ENCODE assay signal across 9 cellular contexts in the genomic region with DNA sequence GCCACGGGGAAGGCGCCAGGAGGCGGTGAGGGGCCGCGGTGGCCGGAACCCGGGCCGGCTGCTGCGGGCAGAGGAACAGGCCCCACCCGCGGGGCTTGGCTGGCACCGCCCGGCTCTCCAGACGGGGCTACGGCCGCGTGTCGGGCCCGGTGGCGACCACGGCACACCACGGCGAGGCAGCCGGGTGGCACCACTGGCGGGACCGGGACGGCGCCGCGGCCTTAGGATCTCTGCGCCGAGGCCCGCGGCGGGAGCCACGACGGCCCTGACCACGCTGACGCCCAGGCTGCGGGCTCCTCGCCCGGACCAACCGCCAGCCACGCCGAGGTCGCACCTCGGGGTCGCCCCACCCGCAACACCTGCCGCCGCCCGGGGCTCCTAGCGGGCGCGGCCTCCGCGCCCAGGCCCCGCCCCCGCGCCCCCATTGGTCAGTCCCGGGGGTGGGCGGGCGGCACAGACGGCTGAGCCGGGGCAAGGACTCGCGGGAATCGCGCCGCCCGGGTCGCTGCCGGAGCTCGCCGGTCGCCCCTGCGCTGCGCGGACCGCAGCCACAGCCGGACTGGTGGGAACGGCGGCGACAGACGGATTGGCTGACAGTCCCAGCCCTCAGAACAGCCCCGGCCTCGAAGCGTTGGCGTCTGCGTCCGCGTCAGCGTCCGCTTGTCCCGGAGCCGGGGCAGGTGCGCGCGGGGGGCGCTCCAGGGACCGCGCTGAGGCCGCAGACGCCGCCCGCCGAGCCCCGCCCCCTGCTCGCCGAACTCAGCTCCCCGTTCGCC. TPM values are rescaled to one million over a fixed set of nuclear protein-coding genes. Genes with fewer than 3 reads are reported as not detected.
A peak's percentile ranks its signal among the peaks of the same experiment; 100 is the strongest.
DNase-seq lines count a peak whose midpoint lies in the region; ATAC-seq, FAIRE-seq and TF ChIP-seq lines count a peak whose summit lies in the region.
"Had no signal": no experiment of that assay in that cellular context is flagged by ENCODE, and none has a peak within 500 bp of the region (broad histone marks: within the 10 kb centered on the region; RNA-seq: fewer than 3 reads in every experiment).

A gene with protein sequence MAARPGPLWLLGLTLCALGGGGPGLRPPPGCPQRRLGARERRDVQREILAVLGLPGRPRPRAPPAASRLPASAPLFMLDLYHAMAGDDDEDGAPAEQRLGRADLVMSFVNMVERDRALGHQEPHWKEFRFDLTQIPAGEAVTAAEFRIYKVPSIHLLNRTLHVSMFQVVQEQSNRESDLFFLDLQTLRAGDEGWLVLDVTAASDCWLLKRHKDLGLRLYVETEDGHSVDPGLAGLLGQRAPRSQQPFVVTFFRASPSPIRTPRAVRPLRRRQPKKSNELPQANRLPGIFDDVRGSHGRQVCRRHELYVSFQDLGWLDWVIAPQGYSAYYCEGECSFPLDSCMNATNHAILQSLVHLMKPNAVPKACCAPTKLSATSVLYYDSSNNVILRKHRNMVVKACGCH (plus strand): TSS at position 491 of the 776 bp plus-strand sequence. CDS start 356 bp downstream, outside the sequence.

- no peaks in the 10 kb centered on the region for H3K9me3 ChIP-seq in H9 (ENCODE audit: control insufficient read depth, low read depth, low read length)
- H3K9me3 ChIP-seq in mammary epithelial cell (replicated peaks; ENCODE audit: insufficient read depth, low read length): no peaks in the 10 kb centered on the region
- H3K9me3 ChIP-seq in HepG2 (ENCODE audit: low read length): no peaks in the 10 kb centered on the region

- peaks cover 12% of the 10 kb centered on the region for H3K23me2 ChIP-seq in H9 (ENCODE audit: insufficient read length, low read depth, low read length, poor library complexity, severe bottlenecking)

- H3K27me3 Mint-ChIP-seq in H9 (ENCODE audit: low read depth): peaks cover 53% of the 10 kb centered on the region

- POLR2A ChIA-PET in HepG2 (lab: Yijun Ruan, JAX): interaction anchor here (0.6 kb wide), 1 partner anchor 15 kb away, joined by 3 read pairs; no protein-coding TSS in a partner anchor

- H4K5ac ChIP-seq in H9 (ENCODE audit: insufficient read length, low read depth, low read length): no peak within 1 kb of the TSS

- no CpG with 5 or more reads among the region's 112 CpGs for WGBS in H9 (ENCODE audit: extremely low coverage, insufficient read length, low lambda C conversion rate)
- WGBS in mammary epithelial cell (ENCODE audit: low coverage, missing lambda C conversion rate): no CpG with 5 or more reads among the region's 112 CpGs
- no CpG with 5 or more reads among the region's 112 CpGs for WGBS in HepG2 (ENCODE audit: low lambda C conversion rate)

- peak; percentile 11 for DNase-seq in GDM1 (lab: John Stamatoyannopoulos, UW)
- DNase-seq in H9: peak; percentile 82
- DNase-seq in NCI-H146 treated with DMSO at 0.1 percent for 48 hours (lab: John Stamatoyannopoulos, UW; ENCODE audit: unreplicated experiment): peak; percentile 64
- peak; percentile 51 for DNase-seq in mammary epithelial cell
- peak; percentile 32 for DNase-seq in HepG2 (ENCODE audit: low spot score)
- peak; percentile 33 to 71 (median 37) for DNase-seq in stimulated activated CD4-positive, alpha-beta T cell treated with anti-CD3 and anti-CD28 coated beads, TNF-alpha, amount 100 ng/mL, for 48 hours (ENCODE audit: low read depth in 3 of 3)
- no peak for DNase-seq in ureter (ENCODE audit: low spot score)

- TF ChIP-seq CTCF in H9 (conservative IDR thresholded peaks at IDR 0.05) (no peak), WI38 (IDR thresholded peaks at IDR 0.05; ENCODE audit: low read depth, low read length) (no peak), mammary epithelial cell (conservative IDR thresholded peaks at IDR 0.05 in 1 of 2, IDR thresholded peaks at IDR 0.05 in 1 of 2; ENCODE audit: extremely low read depth in 1 of 2, insufficient read depth in 1 of 2, low read depth in 1 of 2, low read length in 2 of 2) (no peak), HepG2 (CRISPR knock-in tag; IDR thresholded peaks at IDR 0.05) (0 out of 2 replicates have a peak, but pooled peaks have one; percentile 21)

- H3K27me3 ChIP-seq in H9 (ENCODE audit: insufficient read depth, low read length) (peaks cover 24% of the 10 kb centered on the region; the same call in 1 of the 2 replicates), mammary epithelial cell (ENCODE audit: insufficient read depth, low read length) (peaks cover 8% of the 10 kb centered on the region), HepG2 (ENCODE audit: control insufficient read depth in 1 of 2, insufficient read depth in 2 of 2, low read length in 2 of 2) (peaks cover 5 to 30% of the 10 kb centered on the region in 2 experiments; a peak in 4 of 5 replicates)

- peak; percentile 82 for ATAC-seq in HepG2

- no peak within 1 kb of the TSS for H3K27ac Mint-ChIP-seq in H9

- no peak within 1 kb of the TSS for H3K18ac ChIP-seq in H9 (ENCODE audit: insufficient read length, low read depth, low read length)

- no peak within 1 kb of the TSS for H4K91ac ChIP-seq in H9 (ENCODE audit: insufficient read length, low read depth, low read length)

- H2BK15ac ChIP-seq in H9 (ENCODE audit: low read depth, low read length): no peak within 1 kb of the TSS

- intact Hi-C loops in mammary epithelial cell (cut with micrococcal nuclease) (no loop called here), HepG2 (cut with micrococcal nuclease; ENCODE audit: unreplicated experiment) (no loop called here)

- H3K79me2 ChIP-seq in H9 (ENCODE audit: insufficient read depth, low read length) (no peaks in the 10 kb centered on the region), mammary epithelial cell (ENCODE audit: insufficient read depth, low read length) (no peaks in the 10 kb centered on the region), HepG2 (ENCODE audit: insufficient read depth, low read length) (no peaks in the 10 kb centered on the region)

- no peak within 1 kb of the TSS for H4K8ac ChIP-seq in H9 (replicated peaks; ENCODE audit: insufficient read length, low read depth, low read length)

- H3K4me1 ChIP-seq in H9 (ENCODE audit: insufficient read depth, low read length) (no peaks in the 10 kb centered on the region), mammary epithelial cell (ENCODE audit: insufficient read depth, low read length) (peaks cover 8% of the 10 kb centered on the region), HepG2 (ENCODE audit: insufficient read depth, low read length) (peaks cover 12% of the 10 kb centered on the region; the same call in 1 of the 2 replicates)

- dilution Hi-C loops in mammary epithelial cell (cut with HindIII; ENCODE audit: low sequenced_read_pairs): no loop called here

- H3K9me3 Mint-ChIP-seq in H9: no peaks in the 10 kb centered on the region

- TF ChIP-seq POLR2A in HepG2 (IDR thresholded peaks at IDR 0.05; ENCODE audit: insufficient read depth in 1 of 2, low read depth in 2 of 2, low read length in 2 of 2): no peak

- peak within 1 kb of the TSS; percentile 63 for H3K4me2 ChIP-seq in H9 (ENCODE audit: insufficient read depth, insufficient read length, low read length)
- H3K4me2 ChIP-seq in mammary epithelial cell (ENCODE audit: insufficient read depth, low read depth, low read length): peak within 1 kb of the TSS; percentile 88
- H3K4me2 ChIP-seq in HepG2 (ENCODE audit: low read depth, low read length): peak within 1 kb of the TSS; percentile 87

- no peak within 1 kb of the TSS for H2BK5ac ChIP-seq in H9 (ENCODE audit: insufficient read length, low read length)

- no peak within 1 kb of the TSS for H3K56ac ChIP-seq in H9 (ENCODE audit: insufficient read length, low read depth, low read length)

- TF ChIP-seq EP300 in HepG2 (IDR thresholded peaks at IDR 0.05; ENCODE audit: low read depth in 2 of 2, low read length in 2 of 2) (no peak), HepG2 (CRISPR knock-in tag; IDR thresholded peaks at IDR 0.05; ENCODE audit: borderline replicate concordance) (no peak)

- H3K27ac ChIP-seq in H9 (ENCODE audit: insufficient read length, low read depth, low read length): no peak within 1 kb of the TSS
- H3K27ac ChIP-seq in mammary epithelial cell (ENCODE audit: insufficient read depth, low read depth, low read length): no peak within 1 kb of the TSS
- no peak within 1 kb of the TSS for H3K27ac ChIP-seq in HepG2 (ENCODE audit: extremely low read length, insufficient read depth, low read length)
- H3K27ac ChIP-seq: epithelial cell of prostate had no signal

- peak within 1 kb of the TSS; percentile 37 for H3K4me3 ChIP-seq in WI38 (ENCODE audit: low read depth, low read length)
- peak within 1 kb of the TSS in 2 of 3 experiments; percentile 28 to 36 for H3K4me3 ChIP-seq in mammary epithelial cell (replicated peaks in 1 of 3; ENCODE audit: insufficient read depth in 1 of 3, low read depth in 2 of 3, low read length in 3 of 3)
- H3K4me3 ChIP-seq in HepG2 (replicated peaks in 1 of 3; ENCODE audit: insufficient read depth in 1 of 3, low read depth in 2 of 3, low read length in 3 of 3): peak within 1 kb of the TSS; percentile 16 to 66 (median 58); a peak in 5 of 6 replicates

- TF ChIP-seq RAD21 in HepG2 (CRISPR knock-in tag; IDR thresholded peaks at IDR 0.05): no peak

- no peak within 1 kb of the TSS for H3K4ac ChIP-seq in H9 (ENCODE audit: low read depth, low read length)

- no peak within 1 kb of the TSS for H3T11ph ChIP-seq in H9 (ENCODE audit: low read length)

- peak within 1 kb of the TSS; percentile 63 to 80 for H3K4me3 Mint-ChIP-seq in H9

- in situ Hi-C loops in mammary epithelial cell (cut with MboI; ENCODE audit: low sequenced_read_pairs in 2 of 2) (no loop called here), HepG2 (cut with HindIII; ENCODE audit: extremely low pct_ligation_motif_present, low pct_unique_long_range_greater_than_20kb) (no loop called here)

- H2BK20ac ChIP-seq in H9 (ENCODE audit: low read depth, low read length, poor library complexity, severe bottlenecking): no peak within 1 kb of the TSS

- BruUV-seq in mammary epithelial cell (replicated peaks; lab: Mats Ljungman, UMichigan) (no TSS peak), HepG2 (replicated peaks; lab: Mats Ljungman, UMichigan) (no TSS peak)

- H3K36me3 ChIP-seq in mammary epithelial cell (ENCODE audit: insufficient read depth, low read length): peaks cover 8% of the 10 kb centered on the region
- peaks cover 4% of the 10 kb centered on the region in 2 experiments; a peak in 3 of 5 replicates for H3K36me3 ChIP-seq in HepG2 (replicated peaks in 1 of 2; ENCODE audit: control insufficient read depth in 1 of 2, insufficient read depth in 2 of 2, low read length in 2 of 2)

- H4K20me1 ChIP-seq in H9 (ENCODE audit: control insufficient read depth, insufficient read depth, insufficient read length) (no peaks in the 10 kb centered on the region), mammary epithelial cell (ENCODE audit: insufficient read depth, low read length) (peaks cover 4% of the 10 kb centered on the region), HepG2 (ENCODE audit: insufficient read depth, low read length) (no peaks in the 10 kb centered on the region)

- H3K4me1 Mint-ChIP-seq in H9: peaks cover 5% of the 10 kb centered on the region in 2 experiments

- H2AFZ ChIP-seq in H9 (ENCODE audit: low read length) (no peak within 1 kb of the TSS), mammary epithelial cell (ENCODE audit: low read depth, low read length) (peak within 1 kb of the TSS; percentile 86), HepG2 (ENCODE audit: low read length) (no peak within 1 kb of the TSS)

- H2BK12ac ChIP-seq in H9 (ENCODE audit: insufficient read length, low read depth, low read length): no peak within 1 kb of the TSS

- FAIRE-seq in HepG2 (lab: Jason Lieb, UNC): no peak

- no peak within 1 kb of the TSS for H3K23ac ChIP-seq in H9 (ENCODE audit: insufficient read length, low read depth, low read length)

- H3K9ac ChIP-seq in H9 (ENCODE audit: extremely low read depth, insufficient read length, low read length) (no peak within 1 kb of the TSS), mammary epithelial cell (ENCODE audit: insufficient read depth, low read length) (no peak within 1 kb of the TSS), HepG2 (ENCODE audit: insufficient read depth, low read depth, low read length) (peak within 1 kb of the TSS; percentile 34)

- no peaks in the 10 kb centered on the region for H3K79me1 ChIP-seq in H9 (ENCODE audit: insufficient read depth, low read depth, low read length, poor library complexity, severe bottlenecking)

- H2BK120ac ChIP-seq in H9 (ENCODE audit: low read depth, low read length, poor library complexity, severe bottlenecking): no peak within 1 kb of the TSS

- H2AK5ac ChIP-seq in H9 (ENCODE audit: insufficient read length, low read length): no peak within 1 kb of the TSS

- CTCF ChIA-PET in mammary epithelial cell (lab: Charles Lee; ENCODE audit: low non-redundant PET): interaction anchor here (0.6 kb wide), 1 partner anchor 48 kb away, joined by 3 read pairs; no protein-coding TSS in a partner anchor
- CTCF ChIA-PET in HepG2 (lab: Yijun Ruan, JAX; ENCODE audit: low intra/inter-chr PET ratio, low total read pairs): no interaction called here

- peaks cover 5 to 14% (median 8%) of the 10 kb centered on the region in 3 experiments; a peak in 5 of 7 replicates for H3K36me3 Mint-ChIP-seq in H9 (ENCODE audit: insufficient read depth in 1 of 3, low read depth in 3 of 3)

- no peak within 1 kb of the TSS; the same call in 1 of the 2 replicates for H3K14ac ChIP-seq in H9 (ENCODE audit: insufficient read depth, low read length)

RNA-seq across cellular contexts. Expression of the gene that starts here (rescaled TPM):
- total RNA-seq in H9 (2021) (0.52 and 0.94 TPM in 2 replicates), mammary epithelial cell (under 1 TPM in 1 of 2 donors, not detected in 1; 0.50 TPM), HepG2 (2016; rRNA removed; fragmentation: Illumina TruSeq; extraction: Trizol) (not detected in 2 replicates), ureter (0.23 TPM)
- polyA plus RNA-seq in mammary epithelial cell (not detected), HepG2 (2011; rRNA removed) (0.05 TPM in 1 of 2 replicates, not detected in the other)
- not detected for polyA minus RNA-seq in mammary epithelial cell
- not detected in 2 replicates for total RNA-seq in HepG2 (2016; cell fraction: cytosol; rRNA removed; fragmentation: Illumina TruSeq; extraction: Trizol; ENCODE audit: low read depth)
- total RNA-seq in HepG2 (2016; cell fraction: insoluble cytoplasmic fraction; rRNA removed; fragmentation: Illumina TruSeq; extraction: Trizol): not detected in 2 replicates
- total RNA-seq in HepG2 (2016; cell fraction: membrane; rRNA removed; fragmentation: Illumina TruSeq; extraction: Trizol): not detected in 2 replicates
- not detected in 2 replicates for total RNA-seq in HepG2 (2016; cell fraction: nucleus; rRNA removed; fragmentation: Illumina TruSeq; extraction: Trizol)
- not detected in 2 replicates for polyA plus RNA-seq in HepG2 (2011; cell fraction: cytosol; rRNA removed)
- polyA plus RNA-seq in HepG2 (2011; cell fraction: nucleus; rRNA removed): 0.13 TPM in 1 of 2 replicates, not detected in the other
- polyA plus RNA-seq in HepG2 (2012): 0.08 TPM in 1 of 2 replicates, not detected in the other
- polyA plus RNA-seq in HepG2 (2016; cell fraction: cytosol; fragmentation: Illumina TruSeq; extraction: Trizol; ENCODE audit: low read depth): 0.07 TPM in 1 of 2 replicates, not detected in the other
- not detected in 2 replicates for polyA plus RNA-seq in HepG2 (2016; cell fraction: insoluble cytoplasmic fraction; fragmentation: Illumina TruSeq; extraction: Trizol; ENCODE audit: low read depth)
- not detected in 2 replicates for polyA plus RNA-seq in HepG2 (2016; cell fraction: membrane; fragmentation: Illumina TruSeq; extraction: Trizol; ENCODE audit: low read depth)
- not detected in 2 replicates for polyA plus RNA-seq in HepG2 (2016; cell fraction: nucleus; fragmentation: Illumina TruSeq; extraction: Trizol; ENCODE audit: insufficient read depth, low read depth)
- 0.09 TPM in 1 of 2 replicates, not detected in the other for polyA minus RNA-seq in HepG2 (2011; rRNA and poly(A)+ RNA removed; ENCODE audit: low replicate concordance)
- polyA minus RNA-seq in HepG2 (2011; cell fraction: cytosol; rRNA and poly(A)+ RNA removed): not detected in 2 replicates
- not detected in 2 replicates for polyA minus RNA-seq in HepG2 (2011; cell fraction: nucleus; rRNA and poly(A)+ RNA removed)

Comparison
In these comparisons a context has a peak if more than half of its experiments do, and no peak if none do; other contexts are left out.
1. Peak in DNase-seq and H3K4me2 ChIP-seq in H9; RNA of the gene not detected or under 1 TPM.
2. Peak in DNase-seq, H3K4me3 ChIP-seq and H3K4me2 ChIP-seq in mammary epithelial cell; RNA of the gene not detected or under 1 TPM.
3. Peak in DNase-seq, ATAC-seq, H3K4me3 ChIP-seq, H3K9ac ChIP-seq and H3K4me2 ChIP-seq in HepG2; RNA of the gene not detected or under 1 TPM.